9 cellular contexts compared by ENCODE assay signal in genomic region chr17:19384723-19385391, GRCh38. TPM values are rescaled to one million over a fixed set of nuclear protein-coding genes. Genes with fewer than 3 reads are reported as not detected.
DNase-seq lines count a peak whose midpoint lies in the region; ATAC-seq, FAIRE-seq and TF ChIP-seq lines count a peak whose summit lies in the region.
"Had no signal": no experiment of that assay in that cellular context is flagged by ENCODE, and none has a peak within 500 bp of the region (broad histone marks: within the 10 kb centered on the region; RNA-seq: fewer than 3 reads in every experiment).

No MANE protein-coding gene starts in this region.

- no peak overlapping the region for H3K27ac Mint-ChIP-seq in astrocyte (ENCODE audit: unreplicated experiment)

- H3K4me1 Mint-ChIP-seq in astrocyte (ENCODE audit: low read depth, unreplicated experiment), result peaks cover 26% of the 10 kb centered on the region

- H4K20me1 ChIP-seq in astrocyte (ENCODE audit: insufficient read depth, low read length), result peaks cover 57% of the 10 kb centered on the region

- FAIRE-seq in astrocyte (lab: Jason Lieb, UNC), result no peak

- H3K36me3 ChIP-seq in astrocyte (ENCODE audit: insufficient read depth, low read length) (peaks cover 18% of the 10 kb centered on the region), suprapubic skin (peaks cover 38% of the 10 kb centered on the region)

- no peak for ATAC-seq in stimulated activated naive CD8-positive, alpha-beta T cell treated with anti-CD3 and anti-CD28 coated beads, Interleukin-15, Interleukin-2, amounts not matched to agents 100 U/mL and 50 U/mL, for 24 hours
- ATAC-seq in HG03571 (IDR thresholded peaks at IDR 0.05; ENCODE audit: unreplicated experiment), result no peak

- peak; percentile 46 for DNase-seq in Jurkat, Clone E6-1 (ENCODE audit: low read depth, low spot score)
- DNase-seq in astrocyte (ENCODE audit: low read depth) (peak; percentile 49), inferior parietal cortex (ENCODE audit: extremely low spot score) (peak; percentile 83), suprapubic skin (ENCODE audit: low spot score in 2 of 2) (peak; percentile 93 to 95), ecto neural progenitor cell (ENCODE audit: low spot score) (no peak), NCI-H2196 treated with DMSO at 0.1 percent for 48 hours (lab: John Stamatoyannopoulos, UW; ENCODE audit: unreplicated experiment) (no peak)
- no peak for DNase-seq in stimulated activated naive CD8-positive, alpha-beta T cell treated with anti-CD3 and anti-CD28 coated beads, Interleukin-15, Interleukin-2, amounts not matched to agents 100 U/mL and 50 U/mL, for 24 hours
- DNase-seq: naive B cell had no signal

- 25% methylated on average over 16 of the region's 16 CpGs for WGBS in suprapubic skin

- H3K36me3 Mint-ChIP-seq in astrocyte (ENCODE audit: low read depth, unreplicated experiment), result peaks cover 25% of the 10 kb centered on the region

- H3K79me2 ChIP-seq in astrocyte (ENCODE audit: insufficient read depth, low read length), result peaks cover 31% of the 10 kb centered on the region

- peaks cover 25% of the 10 kb centered on the region for H3K4me1 ChIP-seq in astrocyte (ENCODE audit: insufficient read depth, low read length)
- H3K4me1 ChIP-seq in suprapubic skin, result peaks cover 78% of the 10 kb centered on the region

- no peak overlapping the region for H3K4me3 ChIP-seq in Jurkat, Clone E6-1 (ENCODE audit: low read length)
- no peak overlapping the region for H3K4me3 ChIP-seq in astrocyte (ENCODE audit: insufficient read depth, low read depth, low read length)
- peak overlapping the region; percentile 6 for H3K4me3 ChIP-seq in suprapubic skin

- H3K4me2 ChIP-seq in astrocyte (ENCODE audit: low read length), result no peak overlapping the region

- peak overlapping the region; percentile 45 for H3K4me3 Mint-ChIP-seq in astrocyte (ENCODE audit: unreplicated experiment)

- H3K27ac ChIP-seq in astrocyte (ENCODE audit: low read depth, low read length) (no peak overlapping the region), suprapubic skin (peak overlapping the region; percentile 93)

- no peaks in the 10 kb centered on the region for H3K9me3 ChIP-seq in astrocyte (ENCODE audit: insufficient read depth, low read depth, low read length)
- no peaks in the 10 kb centered on the region for H3K9me3 ChIP-seq in suprapubic skin

- no peak overlapping the region for H2AFZ ChIP-seq in astrocyte (ENCODE audit: low read depth, low read length)

- no peaks in the 10 kb centered on the region for H3K9me3 Mint-ChIP-seq in astrocyte (ENCODE audit: unreplicated experiment)
- H3K9me3 Mint-ChIP-seq: naive B cell had no signal

- H3K9ac ChIP-seq in astrocyte (ENCODE audit: low read length), result no peak overlapping the region

- peaks cover 1% of the 10 kb centered on the region for H3K27me3 Mint-ChIP-seq in astrocyte (ENCODE audit: low read depth, unreplicated experiment)

- H3K27me3 ChIP-seq in astrocyte (ENCODE audit: insufficient read depth, low read length), result no peaks in the 10 kb centered on the region
- H3K27me3 ChIP-seq in suprapubic skin, result no peaks in the 10 kb centered on the region

- no peak for TF ChIP-seq EP300 in suprapubic skin (IDR thresholded peaks at IDR 0.05)

- TF ChIP-seq POLR2A in suprapubic skin (IDR thresholded peaks at IDR 0.05), result no peak

- TF ChIP-seq CTCF in astrocyte (IDR thresholded peaks at IDR 0.05; ENCODE audit: insufficient read depth, low read depth, low read length) (no peak), suprapubic skin (IDR thresholded peaks at IDR 0.05) (no peak)

RNA-seq across cellular contexts. Expression of gene MFAP4, which starts 2.1 kb away (rescaled TPM):
- polyA plus RNA-seq in Jurkat, Clone E6-1 (2012; ENCODE audit: insufficient read depth, insufficient read length), result 39.3 TPM
- 0.93 and 3.7 TPM in 2 replicates for total RNA-seq in astrocyte
- 10 to 100 TPM; 14.9 to 27.8 (median 24.9) TPM for total RNA-seq in suprapubic skin

RNA-seq across cellular contexts. Expression of gene MAPK7, which starts 6.6 kb away (rescaled TPM):
- 26.3 TPM for polyA plus RNA-seq in Jurkat, Clone E6-1 (2012; ENCODE audit: insufficient read depth, insufficient read length)
- total RNA-seq in astrocyte, result 25.1 and 34.3 TPM in 2 replicates
- 10 to 100 TPM; 30.9 to 47.1 (median 43.6) TPM for total RNA-seq in suprapubic skin

RNA-seq across cellular contexts. Expression of gene B9D1, which starts 22.3 kb away (rescaled TPM):
- polyA plus RNA-seq in Jurkat, Clone E6-1 (2012; ENCODE audit: insufficient read depth, insufficient read length), result 24.0 TPM
- total RNA-seq in astrocyte, result 10.2 and 10.9 TPM in 2 replicates
- total RNA-seq in suprapubic skin, result 10 to 100 TPM; 10.7 to 21.7 (median 17.3) TPM

RNA-seq across cellular contexts. Expression of gene RNF112, which starts 26.2 kb away (rescaled TPM):
- polyA plus RNA-seq in Jurkat, Clone E6-1 (2012; ENCODE audit: insufficient read depth, insufficient read length), result not detected
- total RNA-seq in astrocyte (0.36 and 0.96 TPM in 2 replicates), suprapubic skin (1 to 10 TPM in 3 of 4 donors, under 1 TPM in 1; 0.62 to 3.9 (median 1.5) TPM)

Comparison
In these comparisons a context has a peak if more than half of its experiments do, and no peak if none do; other contexts are left out.
1. DNase-seq: peak in Jurkat, Clone E6-1 (single experiment), astrocyte (single experiment), inferior parietal cortex (single experiment) and suprapubic skin (2 of 2); none in ecto neural progenitor cell (single experiment), stimulated activated naive CD8-positive, alpha-beta T cell treated with anti-CD3 and anti-CD28 coated beads, Interleukin-15, Interleukin-2, amounts not matched to agents 100 U/mL and 50 U/mL, for 24 hours (single experiment) and NCI-H2196 treated with DMSO at 0.1 percent for 48 hours (single experiment).